In genomic region chr10:17062493-17063487, GRCh38 we compare ENCODE assay signal across 1 cellular context.
TF ChIP-seq lines count a peak whose summit lies in the region.

No MANE protein-coding gene starts in this region.

TF ChIP-seq in HEK293, 187 proteins besides CTCF, POLR2A, EP300 and RAD21 (continued from another document):
- TF ChIP-seq KLF10 (tag by site-specific recombination; IDR thresholded peaks at IDR 0.05) (no peak; the same call in 1 of the 2 replicates), ZNF133 (tag by site-specific recombination; IDR thresholded peaks at IDR 0.05) (no peak), ZNF626 (tag by site-specific recombination; IDR thresholded peaks at IDR 0.05) (0 out of 2 replicates have a peak, but pooled peaks have one; percentile 29), ZNF621 (tag by site-specific recombination; IDR thresholded peaks at IDR 0.05) (no peak), ZNF248 (tag by site-specific recombination; IDR thresholded peaks at IDR 0.05) (no peak), ZNF280D (tag by site-specific recombination; IDR thresholded peaks at IDR 0.05) (no peak)
